Comparison of ENCODE assay signal across 8 cellular contexts in genomic region chr9:129413537-129414376, GRCh38.
DNase-seq lines count a peak whose midpoint lies in the region; ATAC-seq and TF ChIP-seq lines count a peak whose summit lies in the region.

No MANE protein-coding gene starts in this region.

- H3K27ac Mint-ChIP-seq in T-helper 1 cell treated with Interleukin-12 subunit alpha and Interleukin-12 subunit beta and Interleukin-4 antibody, amounts not matched to agents 30 μg/mL and 1 μg/mL, for 36 hours = peak overlapping the region; percentile 95
- H3K27ac Mint-ChIP-seq in progenitor cell of endocrine pancreas = peak overlapping the region; percentile 96

- H3K9me3 ChIP-seq in upper lobe of right lung = no peaks in the 10 kb centered on the region

- intact Hi-C loops in left ventricle myocardium superior (cut with micrococcal nuclease) (no loop called here), upper lobe of right lung (cut with DNase I) (no loop called here)

- peaks cover 21% of the 10 kb centered on the region for H3K4me1 ChIP-seq in upper lobe of right lung

- peaks cover 21% of the 10 kb centered on the region for H3K4me1 Mint-ChIP-seq in T-helper 1 cell treated with Interleukin-12 subunit alpha and Interleukin-12 subunit beta and Interleukin-4 antibody, amounts not matched to agents 30 μg/mL and 1 μg/mL, for 36 hours (ENCODE audit: low read depth)
- H3K4me1 Mint-ChIP-seq in progenitor cell of endocrine pancreas (ENCODE audit: low read depth) = peaks cover 22% of the 10 kb centered on the region

- peaks cover 13% of the 10 kb centered on the region for H3K9me3 Mint-ChIP-seq in T-helper 1 cell treated with Interleukin-12 subunit alpha and Interleukin-12 subunit beta and Interleukin-4 antibody, amounts not matched to agents 30 μg/mL and 1 μg/mL, for 36 hours
- peaks cover 6% of the 10 kb centered on the region for H3K9me3 Mint-ChIP-seq in progenitor cell of endocrine pancreas (ENCODE audit: low read depth)

- TF ChIP-seq POLR2A in GM15510 (IDR thresholded peaks at IDR 0.05; ENCODE audit: borderline replicate concordance, extremely low read depth, insufficient read length) = peak; percentile 71

- ATAC-seq in HG02885 (IDR thresholded peaks at IDR 0.05; ENCODE audit: poor library complexity, unreplicated experiment) (peak; percentile 90), left ventricle myocardium superior (peak; percentile 87), upper lobe of right lung (peak; percentile 94)

- peaks cover 11% of the 10 kb centered on the region for H3K36me3 Mint-ChIP-seq in T-helper 1 cell treated with Interleukin-12 subunit alpha and Interleukin-12 subunit beta and Interleukin-4 antibody, amounts not matched to agents 30 μg/mL and 1 μg/mL, for 36 hours (ENCODE audit: low read depth)
- peaks cover 2% of the 10 kb centered on the region for H3K36me3 Mint-ChIP-seq in progenitor cell of endocrine pancreas (ENCODE audit: insufficient read depth)

- H3K27me3 Mint-ChIP-seq in T-helper 1 cell treated with Interleukin-12 subunit alpha and Interleukin-12 subunit beta and Interleukin-4 antibody, amounts not matched to agents 30 μg/mL and 1 μg/mL, for 36 hours (ENCODE audit: low read depth) = no peaks in the 10 kb centered on the region
- H3K27me3 Mint-ChIP-seq in progenitor cell of endocrine pancreas = peaks cover 9% of the 10 kb centered on the region

- peak overlapping the region; percentile 99 for H3K27ac ChIP-seq in upper lobe of right lung

- peak overlapping the region; percentile 64 for H3K4me3 ChIP-seq in upper lobe of right lung

- no peaks in the 10 kb centered on the region for H3K36me3 ChIP-seq in upper lobe of right lung

- DNase-seq in NCI-H1694 treated with DMSO at 0.1 percent for 48 hours (lab: John Stamatoyannopoulos, UW) (peak; percentile 71), amygdala (lab: John Stamatoyannopoulos, UW) (peak; percentile 63 to 99 (median 92)), left ventricle myocardium superior (peak; percentile 100), progenitor cell of endocrine pancreas (ENCODE audit: low spot score, unreplicated experiment) (peak; percentile 98), upper lobe of right lung (peak; percentile 100)

- H3K4me3 Mint-ChIP-seq in T-helper 1 cell treated with Interleukin-12 subunit alpha and Interleukin-12 subunit beta and Interleukin-4 antibody, amounts not matched to agents 30 μg/mL and 1 μg/mL, for 36 hours = peak overlapping the region; percentile 82
- peak overlapping the region; percentile 68 for H3K4me3 Mint-ChIP-seq in progenitor cell of endocrine pancreas (ENCODE audit: low read depth)

- TF ChIP-seq CTCF in progenitor cell of endocrine pancreas (IDR thresholded peaks at IDR 0.05; ENCODE audit: unreplicated experiment) (no peak), upper lobe of right lung (IDR thresholded peaks at IDR 0.05) (no peak)

- no peaks in the 10 kb centered on the region for H3K27me3 ChIP-seq in upper lobe of right lung

Comparison
In these comparisons a context has a peak if more than half of its experiments do, and no peak if none do; other contexts are left out.
1. Peak in every context shown above with its lines: DNase-seq, ATAC-seq, H3K4me3 ChIP-seq and H3K27ac ChIP-seq.